8 cellular contexts compared by ENCODE assay signal in the genomic region with DNA sequence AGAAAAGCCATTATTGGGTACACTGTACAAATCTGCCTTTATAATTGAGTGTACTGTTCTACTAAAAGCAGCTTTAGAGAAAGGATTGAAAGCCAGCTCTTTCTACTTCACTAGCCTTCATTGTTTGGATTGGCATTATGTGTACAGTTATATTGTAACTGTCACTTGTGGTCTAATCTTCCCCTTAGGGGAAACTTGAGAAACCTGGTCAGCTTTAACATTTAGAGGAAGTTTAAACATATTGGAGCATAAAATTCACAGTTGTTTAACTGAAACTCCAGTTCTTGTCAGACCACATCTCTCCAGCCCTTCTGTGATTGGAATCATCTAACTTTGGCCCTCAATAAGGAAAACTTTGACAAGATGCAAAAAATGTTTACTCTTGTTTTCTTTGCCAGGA. TPM values are rescaled to one million over a fixed set of nuclear protein-coding genes. Genes with fewer than 3 reads are reported as not detected.
DNase-seq lines count a peak whose midpoint lies in the region; ATAC-seq, FAIRE-seq and TF ChIP-seq lines count a peak whose summit lies in the region.

No MANE protein-coding gene starts in this region.

- DNase-seq in RPMI7951 (ENCODE audit: low read depth) = peak; percentile 82
- DNase-seq in left lung = no peak
- DNase-seq in stimulated activated naive CD4-positive, alpha-beta T cell (lab: John Stamatoyannopoulos, UW) = no peak
- no peak for DNase-seq in NCI-H524 treated with DMSO at 0.1 percent for 48 hours (lab: John Stamatoyannopoulos, UW)
- DNase-seq in GM12892 (ENCODE audit: insufficient read length) = no peak
- DNase-seq in NCI-H2029 treated with DMSO at 0.1 percent for 48 hours (lab: John Stamatoyannopoulos, UW) = no peak

- no peak for FAIRE-seq in GM12892 (lab: Jason Lieb, UNC)

- H3K4me3 ChIP-seq in left lung = no peak overlapping the region

- peaks cover 22 to 89% of the 10 kb centered on the region in 2 donors for H3K4me1 ChIP-seq in left lung

- no peak for TF ChIP-seq CTCF in left lung (IDR thresholded peaks at IDR 0.05)

- no peaks in the 10 kb centered on the region for H3K27me3 ChIP-seq in left lung

- peak overlapping the region; percentile 58 to 68 for H3K27ac ChIP-seq in left lung

- TF ChIP-seq POLR2A in GM12892 (IDR thresholded peaks at IDR 0.05; ENCODE audit: low read depth, low read length) = no peak

- peaks cover 0 to 3% of the 10 kb centered on the region in 2 donors for H3K36me3 ChIP-seq in left lung

- intact Hi-C loops in left lung (cut with DNase I) = no loop called here

- ATAC-seq in GM18520 (IDR thresholded peaks at IDR 0.05; ENCODE audit: unreplicated experiment) (peak; percentile 43), HG02623 (IDR thresholded peaks at IDR 0.05; ENCODE audit: unreplicated experiment) (peak; percentile 60), left lung (no peak)

- H3K9me3 ChIP-seq in left lung = no peaks in the 10 kb centered on the region

RNA-seq across cellular contexts. Expression of gene PIK3R1, which starts 24.6 kb away (rescaled TPM):
- 19.5 and 24.5 TPM in 2 replicates for total RNA-seq in RPMI7951 (2014; rRNA removed; shearing (Covaris generic))
- total RNA-seq in left lung = 10 to 100 TPM; 70.9 to 89.4 TPM
- 20.8 TPM for polyA plus RNA-seq in GM12892 (2012; ENCODE audit: missing spikeins)
